33 cellular contexts compared by ENCODE assay signal in the genomic region with DNA sequence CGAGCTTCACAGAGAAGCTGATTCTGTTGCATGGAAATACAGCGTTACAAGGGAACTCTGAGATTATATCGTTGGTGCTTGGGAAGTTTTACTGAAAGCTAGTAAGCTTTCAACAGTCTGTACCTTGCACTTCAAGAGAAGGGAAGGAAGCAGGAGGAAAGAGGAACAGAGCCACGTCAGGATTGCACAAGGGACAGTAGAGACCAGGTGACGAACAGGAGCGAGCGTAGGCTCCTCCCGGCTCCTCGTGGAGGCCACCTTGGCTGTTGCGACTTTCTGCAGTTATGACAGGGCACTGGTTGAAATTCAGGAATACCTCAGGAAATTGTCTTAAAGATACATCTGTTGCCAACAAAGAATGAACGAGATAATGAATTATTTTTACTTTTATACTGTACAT. TPM values are rescaled to one million over a fixed set of nuclear protein-coding genes. Genes with fewer than 3 reads are reported as not detected.
DNase-seq lines count a peak whose midpoint lies in the region; ATAC-seq and TF ChIP-seq lines count a peak whose summit lies in the region.
"Had no signal": no experiment of that assay in that cellular context is flagged by ENCODE, and none has a peak within 500 bp of the region (broad histone marks: within the 10 kb centered on the region; RNA-seq: fewer than 3 reads in every experiment).

No MANE protein-coding gene starts in this region.

- no peak overlapping the region for H3K9ac ChIP-seq in SK-N-SH

- in situ Hi-C loops in GM13976 (cut with MboI; ENCODE audit: low sequenced_read_pairs, unreplicated experiment), result no loop called here

- H3K36me3 Mint-ChIP-seq in stimulated activated naive CD8-positive, alpha-beta T cell treated with anti-CD3 and anti-CD28 coated beads, Interleukin-15, Interleukin-2, amounts not matched to agents 100 ng/mL and 50 ng/mL, for 24 hours (ENCODE audit: low read depth), result peaks cover 80% of the 10 kb centered on the region
- peaks cover 58% of the 10 kb centered on the region for H3K36me3 Mint-ChIP-seq in effector memory CD8-positive, alpha-beta T cell (ENCODE audit: insufficient read depth)
- peaks cover 42% of the 10 kb centered on the region for H3K36me3 Mint-ChIP-seq in mesothelial cell of epicardium

- H3K4me1 Mint-ChIP-seq in stimulated activated naive CD8-positive, alpha-beta T cell treated with anti-CD3 and anti-CD28 coated beads, Interleukin-15, Interleukin-2, amounts not matched to agents 100 ng/mL and 50 ng/mL, for 24 hours (ENCODE audit: low read depth), result peaks cover 19% of the 10 kb centered on the region
- peaks cover 20% of the 10 kb centered on the region for H3K4me1 Mint-ChIP-seq in stimulated activated naive CD8-positive, alpha-beta T cell treated with anti-CD3 and anti-CD28 coated beads, Interleukin-15, amount 100 ng/mL, for 72 hours
- H3K4me1 Mint-ChIP-seq in effector memory CD8-positive, alpha-beta T cell (ENCODE audit: low read depth in 2 of 2), result peaks cover 10 to 37% of the 10 kb centered on the region in 2 donors
- no peaks in the 10 kb centered on the region for H3K4me1 Mint-ChIP-seq in mesothelial cell of epicardium

- DNase-seq in stimulated activated naive CD8-positive, alpha-beta T cell treated with anti-CD3 and anti-CD28 coated beads, Interleukin-15, amount 100 ng/mL, for 72 hours, result no peak
- peak; percentile 86 for DNase-seq in NOMO-1 treated with DMSO at 0.1 percent for 48 hours (lab: John Stamatoyannopoulos, UW; ENCODE audit: unreplicated experiment)
- DNase-seq in effector memory CD8-positive, alpha-beta T cell, result no peak
- no peak for DNase-seq in GM13976 (ENCODE audit: low spot score)
- no peak for DNase-seq in SK-N-SH
- DNase-seq in mesothelial cell of epicardium (ENCODE audit: low spot score in 2 of 2, unreplicated experiment in 2 of 2), result no peak
- DNase-seq: activated CD4-positive, alpha-beta T cell treated with anti-CD3 and anti-CD28 coated beads for 1 hour; activated CD8-positive, alpha-beta memory T cell treated with anti-CD3 and anti-CD28 coated beads, Interleukin-2, amount 50 U/mL, for 48 hours; activated CD8-positive, alpha-beta T cell treated with anti-CD3 and anti-CD28 coated beads for 36 hours; activated naive CD4-positive, alpha-beta T cell treated with anti-CD3 and anti-CD28 coated beads, Interleukin-2, amount 10 ng/mL, durations not matched to agents 7 days and 5 days; amniotic stem cell; brain microvascular endothelial cell; DMS 273 treated with DMSO at 0.1 percent for 48 hours; GOT3; heart right ventricle; HFFc6; mucosa of descending colon; MV-4-11; NCI-H2107; NCI-H774; ovary; thyroid gland had no signal

- H3K36me3 ChIP-seq in SK-N-SH (replicated peaks in 1 of 2; ENCODE audit: control insufficient read depth in 1 of 2, insufficient read depth in 2 of 2, low read length in 1 of 2), result peaks cover 32 to 63% of the 10 kb centered on the region in 2 experiments
- H3K36me3 ChIP-seq: ovary had no signal

- no peaks in the 10 kb centered on the region for H3K27me3 ChIP-seq in SK-N-SH (ENCODE audit: insufficient read depth)
- H3K27me3 ChIP-seq: brain microvascular endothelial cell, heart right ventricle, ovary, thyroid gland had no signal

- no peak overlapping the region for H3K4me3 ChIP-seq in SK-N-SH (ENCODE audit: low read depth in 2 of 2, low read length in 1 of 2)
- H3K4me3 ChIP-seq: heart right ventricle, mucosa of descending colon, ovary, SK-N-MC, skin epidermis, thyroid gland had no signal

- no peaks in the 10 kb centered on the region for H3K9me2 ChIP-seq in SK-N-SH

- no peak for TF ChIP-seq CTCF in GM13976 (IDR thresholded peaks at IDR 0.05; ENCODE audit: borderline replicate concordance, control extremely low read depth, extremely low read depth, insufficient read depth, missing control alignments)
- TF ChIP-seq CTCF in SK-N-SH (IDR thresholded peaks at IDR 0.05), result no peak
- no peak for TF ChIP-seq CTCF in mesothelial cell of epicardium (IDR thresholded peaks at IDR 0.05; ENCODE audit: unreplicated experiment)

- no peak overlapping the region for H3K27ac ChIP-seq in SK-N-SH (ENCODE audit: low read depth in 2 of 2, low read length in 1 of 2)
- H3K27ac ChIP-seq: brain microvascular endothelial cell, ovary, SK-N-MC, skin epidermis, thyroid gland had no signal

- ATAC-seq in stimulated activated naive CD8-positive, alpha-beta T cell treated with anti-CD3 and anti-CD28 coated beads, Interleukin-15, amount 100 ng/mL, for 72 hours, result no peak
- ATAC-seq in effector memory CD8-positive, alpha-beta T cell (replicated peaks), result no peak
- ATAC-seq in HG03442 (IDR thresholded peaks at IDR 0.05; ENCODE audit: unreplicated experiment), result no peak
- ATAC-seq: activated CD8-positive, alpha-beta T cell treated with anti-CD3 and anti-CD28 coated beads for 36 hours; mucosa of descending colon had no signal

- CTCF ChIA-PET in SK-N-SH (lab: Yijun Ruan, JAX), result no interaction called here

- TF ChIP-seq EP300 in SK-N-SH (IDR thresholded peaks at IDR 0.05; ENCODE audit: borderline replicate concordance in 1 of 2, low read depth in 1 of 2, low read length in 1 of 2), result no peak

- no peaks in the 10 kb centered on the region for H3K9me3 ChIP-seq in SK-N-SH
- H3K9me3 ChIP-seq: heart right ventricle, mucosa of descending colon, ovary, thyroid gland had no signal

- no peaks in the 10 kb centered on the region for H3K27me3 Mint-ChIP-seq in stimulated activated naive CD8-positive, alpha-beta T cell treated with anti-CD3 and anti-CD28 coated beads, Interleukin-15, Interleukin-2, amounts not matched to agents 100 ng/mL and 50 ng/mL, for 24 hours
- no peaks in the 10 kb centered on the region for H3K27me3 Mint-ChIP-seq in stimulated activated naive CD8-positive, alpha-beta T cell treated with anti-CD3 and anti-CD28 coated beads, Interleukin-15, amount 100 ng/mL, for 72 hours
- no peaks in the 10 kb centered on the region for H3K27me3 Mint-ChIP-seq in effector memory CD8-positive, alpha-beta T cell
- no peaks in the 10 kb centered on the region for H3K27me3 Mint-ChIP-seq in mesothelial cell of epicardium (ENCODE audit: low read depth)
- H3K27me3 Mint-ChIP-seq: activated CD8-positive, alpha-beta T cell treated with anti-CD3 and anti-CD28 coated beads for 36 hours; activated naive CD4-positive, alpha-beta T cell treated with anti-CD3 and anti-CD28 coated beads, Interleukin-2, amount 10 ng/mL, durations not matched to agents 7 days and 5 days had no signal

- H3K79me2 ChIP-seq in SK-N-SH (ENCODE audit: insufficient read depth), result peaks cover 14% of the 10 kb centered on the region; the same call in 1 of the 2 replicates

- no peak overlapping the region for H2AFZ ChIP-seq in SK-N-SH (ENCODE audit: low read depth)

- no peak overlapping the region for H3K4me3 Mint-ChIP-seq in stimulated activated naive CD8-positive, alpha-beta T cell treated with anti-CD3 and anti-CD28 coated beads, Interleukin-15, Interleukin-2, amounts not matched to agents 100 ng/mL and 50 ng/mL, for 24 hours
- no peak overlapping the region for H3K4me3 Mint-ChIP-seq in stimulated activated naive CD8-positive, alpha-beta T cell treated with anti-CD3 and anti-CD28 coated beads, Interleukin-15, amount 100 ng/mL, for 72 hours
- H3K4me3 Mint-ChIP-seq in effector memory CD8-positive, alpha-beta T cell, result no peak overlapping the region
- H3K4me3 Mint-ChIP-seq in mesothelial cell of epicardium, result no peak overlapping the region
- H3K4me3 Mint-ChIP-seq: activated CD8-positive, alpha-beta T cell treated with anti-CD3 and anti-CD28 coated beads for 36 hours; activated naive CD4-positive, alpha-beta T cell treated with anti-CD3 and anti-CD28 coated beads, Interleukin-2, amount 10 ng/mL, durations not matched to agents 7 days and 5 days; activated T-helper 1 cell treated with anti-CD3 and anti-CD28 coated beads, Interleukin-12 subunit alpha, Interleukin-12 subunit beta, Interleukin-2, Interleukin-4 antibody, amounts not matched to agents 30 ng/mL and 10 ng/mL and 1 ng/mL, durations not matched to agents 14 hours and 24 hours and 36 hours; HFFc6; T-helper 2 cell treated with Interferon-gamma antibody and Interleukin-4, amounts not matched to agents 5 μg/mL and 100 μg/mL, for 36 hours had no signal

- WGBS in SK-N-SH (ENCODE audit: low lambda C conversion rate), result 94% methylated on average over 11 of the region's 11 CpGs

- no peaks in the 10 kb centered on the region for H3K9me3 Mint-ChIP-seq in stimulated activated naive CD8-positive, alpha-beta T cell treated with anti-CD3 and anti-CD28 coated beads, Interleukin-15, Interleukin-2, amounts not matched to agents 100 ng/mL and 50 ng/mL, for 24 hours
- H3K9me3 Mint-ChIP-seq in stimulated activated naive CD8-positive, alpha-beta T cell treated with anti-CD3 and anti-CD28 coated beads, Interleukin-15, amount 100 ng/mL, for 72 hours, result no peaks in the 10 kb centered on the region
- H3K9me3 Mint-ChIP-seq in effector memory CD8-positive, alpha-beta T cell, result no peaks in the 10 kb centered on the region
- no peaks in the 10 kb centered on the region for H3K9me3 Mint-ChIP-seq in mesothelial cell of epicardium
- H3K9me3 Mint-ChIP-seq: activated CD8-positive, alpha-beta T cell treated with anti-CD3 and anti-CD28 coated beads for 36 hours; activated naive CD4-positive, alpha-beta T cell treated with anti-CD3 and anti-CD28 coated beads, Interleukin-2, amount 10 ng/mL, durations not matched to agents 7 days and 5 days; activated T-helper 1 cell treated with anti-CD3 and anti-CD28 coated beads, Interleukin-12 subunit alpha, Interleukin-12 subunit beta, Interleukin-2, Interleukin-4 antibody, amounts not matched to agents 30 ng/mL and 10 ng/mL and 1 ng/mL, durations not matched to agents 14 hours and 24 hours and 36 hours; HFFc6; T-helper 2 cell treated with Interferon-gamma antibody and Interleukin-4, amounts not matched to agents 5 μg/mL and 100 μg/mL, for 36 hours had no signal

- H3K4me2 ChIP-seq in SK-N-SH, result no peak overlapping the region

- 0 out of 2 replicates have a peak, but pooled peaks cover 3% of the 10 kb centered on the region for H4K20me1 ChIP-seq in SK-N-SH (ENCODE audit: insufficient read depth)

- POLR2A ChIA-PET in SK-N-SH (lab: Yijun Ruan, JAX), result no interaction called here

- H3F3A ChIP-seq in SK-N-SH (replicated peaks; ENCODE audit: insufficient read depth), result no peaks in the 10 kb centered on the region

- no peak for TF ChIP-seq RAD21 in SK-N-SH (IDR thresholded peaks at IDR 0.05; ENCODE audit: low read length)

- H3K27ac Mint-ChIP-seq in stimulated activated naive CD8-positive, alpha-beta T cell treated with anti-CD3 and anti-CD28 coated beads, Interleukin-15, Interleukin-2, amounts not matched to agents 100 ng/mL and 50 ng/mL, for 24 hours, result peak overlapping the region; percentile 45
- no peak overlapping the region for H3K27ac Mint-ChIP-seq in stimulated activated naive CD8-positive, alpha-beta T cell treated with anti-CD3 and anti-CD28 coated beads, Interleukin-15, amount 100 ng/mL, for 72 hours
- H3K27ac Mint-ChIP-seq in effector memory CD8-positive, alpha-beta T cell, result peak overlapping the region; percentile 47 to 69
- no peak overlapping the region for H3K27ac Mint-ChIP-seq in mesothelial cell of epicardium
- H3K27ac Mint-ChIP-seq: activated CD8-positive, alpha-beta T cell treated with anti-CD3 and anti-CD28 coated beads for 36 hours; activated naive CD4-positive, alpha-beta T cell treated with anti-CD3 and anti-CD28 coated beads, Interleukin-2, amount 10 ng/mL, durations not matched to agents 7 days and 5 days; activated T-helper 1 cell treated with anti-CD3 and anti-CD28 coated beads, Interleukin-12 subunit alpha, Interleukin-12 subunit beta, Interleukin-2, Interleukin-4 antibody, amounts not matched to agents 30 ng/mL and 10 ng/mL and 1 ng/mL, durations not matched to agents 14 hours and 24 hours and 36 hours had no signal

- H3K4me1 ChIP-seq in SK-N-SH (ENCODE audit: control insufficient read depth in 1 of 2, insufficient read depth in 2 of 2, low read depth in 1 of 2, low read length in 1 of 2), result no peaks in the 10 kb centered on the region
- H3K4me1 ChIP-seq: thyroid gland had no signal

RNA-seq across cellular contexts. Expression of a gene that starts 18.8 kb away (rescaled TPM):
- 78.2 and 82.8 TPM in 2 replicates for polyA plus RNA-seq in SK-N-SH (2012; rRNA removed)
- 77.8 and 80.1 TPM in 2 replicates for polyA plus RNA-seq in SK-N-SH (2012; cell fraction: cytosol; rRNA removed)
- polyA plus RNA-seq in SK-N-SH (2012; cell fraction: nucleus; rRNA removed), result 75.0 and 78.8 TPM in 2 replicates
- 59.5 to 63.2 TPM (median 61.9 TPM) in 3 replicates for total RNA-seq in mesothelial cell of epicardium

RNA-seq across cellular contexts. Expression of a gene that starts 37.3 kb away (rescaled TPM):
- not detected in 2 replicates for polyA plus RNA-seq in SK-N-SH (2012; rRNA removed)
- 0.03 TPM in 1 of 2 replicates, not detected in the other for polyA plus RNA-seq in SK-N-SH (2012; cell fraction: cytosol; rRNA removed)
- polyA plus RNA-seq in SK-N-SH (2012; cell fraction: nucleus; rRNA removed), result 0.39 and 0.74 TPM in 2 replicates
- total RNA-seq in mesothelial cell of epicardium, result 0.34 to 1.3 TPM (median 0.55 TPM) in 3 replicates
- total RNA-seq: frontal cortex, heart right ventricle, renal cortical epithelial cell had no signal
- polyA plus RNA-seq: neural cell had no signal

RNA-seq across cellular contexts. Expression of a gene that starts 45.8 kb away (rescaled TPM):
- polyA plus RNA-seq in SK-N-SH (2012; rRNA removed), result not detected in 2 replicates
- polyA plus RNA-seq in SK-N-SH (2012; cell fraction: cytosol; rRNA removed), result not detected in 2 replicates
- 0.08 TPM in 1 of 2 replicates, not detected in the other for polyA plus RNA-seq in SK-N-SH (2012; cell fraction: nucleus; rRNA removed)
- total RNA-seq in mesothelial cell of epicardium, result 0.36 to 0.60 TPM in 2 of 3 replicates, not detected in the other
- total RNA-seq: endothelial cell of umbilical vein, frontal cortex, mucosa of descending colon, OCI-LY7, renal cortical epithelial cell had no signal

Comparison
In these comparisons a context has a peak if more than half of its experiments do, and no peak if none do; other contexts are left out.
1. H3K27ac Mint-ChIP-seq: peak in stimulated activated naive CD8-positive, alpha-beta T cell treated with anti-CD3 and anti-CD28 coated beads, Interleukin-15, Interleukin-2, amounts not matched to agents 100 ng/mL and 50 ng/mL, for 24 hours (single experiment) and effector memory CD8-positive, alpha-beta T cell (2 of 2); none in stimulated activated naive CD8-positive, alpha-beta T cell treated with anti-CD3 and anti-CD28 coated beads, Interleukin-15, amount 100 ng/mL, for 72 hours (0 of 2) and mesothelial cell of epicardium (single experiment).